17 cellular contexts compared by ENCODE assay signal in genomic region chr19:368624-369020, GRCh38. TPM values are rescaled to one million over a fixed set of nuclear protein-coding genes. Genes with fewer than 3 reads are reported as not detected.
DNase-seq lines count a peak whose midpoint lies in the region; ATAC-seq and TF ChIP-seq lines count a peak whose summit lies in the region.
"Had no signal": no experiment of that assay in that cellular context is flagged by ENCODE, and none has a peak within 500 bp of the region (broad histone marks: within the 10 kb centered on the region; RNA-seq: fewer than 3 reads in every experiment).

No MANE protein-coding gene starts in this region.

- H3K4me3 Mint-ChIP-seq in mesothelial cell of epicardium: no peak overlapping the region
- H3K4me3 Mint-ChIP-seq: CD4-positive, alpha-beta T cell had no signal

- peaks cover 11% of the 10 kb centered on the region for H3K4me1 Mint-ChIP-seq in mesothelial cell of epicardium

- TF ChIP-seq CTCF in mesothelial cell of epicardium (IDR thresholded peaks at IDR 0.05; ENCODE audit: unreplicated experiment): no peak

- peak overlapping the region; percentile 54 for H3K27ac Mint-ChIP-seq in mesothelial cell of epicardium
- H3K27ac Mint-ChIP-seq: CD4-positive, alpha-beta T cell had no signal

- no peak for ATAC-seq in sciatic nerve
- no peak for ATAC-seq in GM19452 (IDR thresholded peaks at IDR 0.05; ENCODE audit: unreplicated experiment)
- no peak for ATAC-seq in activated CD4-positive, CD25-positive, alpha-beta regulatory T cell treated with anti-CD3 and anti-CD28 coated beads, Interleukin-2, amount 50 U/mL, for 24 hours
- ATAC-seq: A549 had no signal

- intact Hi-C loops in sciatic nerve (cut with DNase I): no loop called here

- no peaks in the 10 kb centered on the region for H3K36me3 Mint-ChIP-seq in mesothelial cell of epicardium

- no peaks in the 10 kb centered on the region for H3K9me3 Mint-ChIP-seq in mesothelial cell of epicardium
- H3K9me3 Mint-ChIP-seq: CD4-positive, alpha-beta T cell had no signal

- peak; percentile 2 for DNase-seq in RPMI8226
- DNase-seq in mesothelial cell of epicardium (ENCODE audit: low spot score in 2 of 2, unreplicated experiment in 2 of 2): no peak
- peak; percentile 21 for DNase-seq in sciatic nerve (ENCODE audit: low spot score)
- no peak for DNase-seq in DMS53 treated with DMSO at 0.1 percent for 48 hours (lab: John Stamatoyannopoulos, UW; ENCODE audit: unreplicated experiment)
- DNase-seq: CD4-positive, alpha-beta T cell; DMS79; NCI-H1417; NCI-H187; NCI-H2107; NCI-H2227 treated with DMSO at 0.1 percent for 48 hours; NCI-H510A treated with DMSO at 0.1 percent for 48 hours; NCI-H774 had no signal

- H3K27ac ChIP-seq in cingulate gyrus (ENCODE audit: low read depth, low read length): peak overlapping the region; percentile 60
- H3K27ac ChIP-seq: A549, KMS-11 had no signal

- peaks cover 58% of the 10 kb centered on the region for H3K27me3 Mint-ChIP-seq in mesothelial cell of epicardium (ENCODE audit: low read depth)

RNA-seq across cellular contexts. Expression of gene MIER2, which starts 24.0 kb away (rescaled TPM):
- 47.1 to 50.5 TPM (median 47.6 TPM) in 3 replicates for total RNA-seq in mesothelial cell of epicardium
- total RNA-seq in sciatic nerve: 24.5 TPM

RNA-seq across cellular contexts. Expression of gene C2CD4C, which starts 40.3 kb away (rescaled TPM):
- total RNA-seq in mesothelial cell of epicardium (7.8 to 8.1 TPM (median 7.9 TPM) in 3 replicates), sciatic nerve (2.8 TPM)
- total RNA-seq: CD4-positive, alpha-beta T cell had no signal

Comparison
In these comparisons a context has a peak if more than half of its experiments do, and no peak if none do; other contexts are left out.
1. DNase-seq: peak in RPMI8226 (single experiment) and sciatic nerve (single experiment); none in mesothelial cell of epicardium (0 of 2) and DMS53 treated with DMSO at 0.1 percent for 48 hours (single experiment).